1 cellular context compared by ENCODE assay signal in the genomic region with DNA sequence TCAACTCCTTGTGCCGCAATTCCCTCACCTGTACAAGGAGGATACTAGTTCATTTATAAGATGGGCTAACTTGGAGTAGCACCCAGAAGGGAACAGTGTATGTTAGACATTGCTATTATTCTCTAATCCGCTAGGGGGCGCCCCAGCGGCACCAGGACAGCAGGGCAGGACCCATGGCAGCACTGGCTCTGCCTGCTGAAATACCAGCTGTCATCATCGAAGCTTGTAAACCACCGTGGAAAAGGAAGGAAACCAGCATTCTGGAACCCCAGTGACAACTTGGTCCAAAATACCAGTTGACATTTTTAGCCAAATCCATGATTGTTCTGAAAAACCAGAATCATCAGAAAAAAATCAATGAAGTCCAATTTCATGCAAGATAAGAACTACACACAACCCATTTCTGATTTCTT.
A peak's percentile ranks its signal among the peaks of the same experiment; 100 is the strongest.
TF ChIP-seq lines count a peak whose summit lies in the region.

No MANE protein-coding gene starts in this region.

TF ChIP-seq in HEK293, 187 proteins besides CTCF, POLR2A, EP300 and RAD21 (continued from another document):
- TF ChIP-seq ZNF830 (tag by site-specific recombination; IDR thresholded peaks at IDR 0.05; ENCODE audit: low read depth) (no peak), ZNF394 (tag by site-specific recombination; IDR thresholded peaks at IDR 0.05; ENCODE audit: borderline replicate concordance) (0 out of 2 replicates have a peak, but pooled peaks have one; percentile 25), ZNF664 (tag by site-specific recombination; IDR thresholded peaks at IDR 0.05) (peak; percentile 59; the same call in 1 of the 2 replicates), BCL11A (tag by site-specific recombination; IDR thresholded peaks at IDR 0.05; ENCODE audit: low read depth) (no peak), ZNF560 (tag by site-specific recombination; IDR thresholded peaks at IDR 0.05; ENCODE audit: borderline replicate concordance) (no peak), YY2 (tag by site-specific recombination; IDR thresholded peaks at IDR 0.05) (no peak), ZFP3 (tag by site-specific recombination; IDR thresholded peaks at IDR 0.05; ENCODE audit: low read depth) (no peak), ZNF221 (tag by site-specific recombination; IDR thresholded peaks at IDR 0.05; ENCODE audit: borderline replicate concordance) (no peak), HOXA7 (CRISPR knock-in tag; IDR thresholded peaks at IDR 0.05; ENCODE audit: borderline replicate concordance) (no peak), ZNF677 (tag by site-specific recombination; IDR thresholded peaks at IDR 0.05) (no peak), ZNF239 (tag by site-specific recombination; IDR thresholded peaks at IDR 0.05) (no peak), ZNF157 (tag by site-specific recombination; IDR thresholded peaks at IDR 0.05) (no peak), ZNF558 (tag by site-specific recombination; IDR thresholded peaks at IDR 0.05) (peak; percentile 22; the same call in 1 of the 2 replicates), MZF1 (tag by site-specific recombination; IDR thresholded peaks at IDR 0.05; ENCODE audit: borderline replicate concordance) (no peak), SP3 (tag by site-specific recombination; IDR thresholded peaks at IDR 0.05) (no peak), ZNF561 (tag by site-specific recombination; IDR thresholded peaks at IDR 0.05; ENCODE audit: borderline replicate concordance) (no peak; the same call in 1 of the 2 replicates), EGR2 (tag by site-specific recombination; IDR thresholded peaks at IDR 0.05; ENCODE audit: low read depth) (no peak), ZNF654 (tag by site-specific recombination; IDR thresholded peaks at IDR 0.05; ENCODE audit: low read depth) (peak; percentile 58), ZNF660 (tag by site-specific recombination; IDR thresholded peaks at IDR 0.05) (peak; percentile 74), ZNF10 (tag by site-specific recombination; IDR thresholded peaks at IDR 0.05) (no peak), ZEB2 (tag by site-specific recombination; IDR thresholded peaks at IDR 0.05) (0 out of 2 replicates have a peak, but pooled peaks have one; percentile 38), ZNF2 (tag by site-specific recombination; IDR thresholded peaks at IDR 0.05) (0 out of 2 replicates have a peak, but pooled peaks have one; percentile 43), ZFHX2 (tag by site-specific recombination; conservative IDR thresholded peaks at IDR 0.05) (no peak), ZNF610 (tag by site-specific recombination; IDR thresholded peaks at IDR 0.05; ENCODE audit: borderline replicate concordance) (no peak), ZNF596 (tag by site-specific recombination; IDR thresholded peaks at IDR 0.05) (no peak), ZNF146 (tag by site-specific recombination; IDR thresholded peaks at IDR 0.05) (no peak), ZIC2 (tag by site-specific recombination; IDR thresholded peaks at IDR 0.05) (no peak), ZSCAN30 (tag by site-specific recombination; IDR thresholded peaks at IDR 0.05) (0 out of 2 replicates have a peak, but pooled peaks have one; percentile 42), ZNF24 (tag by site-specific recombination; IDR thresholded peaks at IDR 0.05) (no peak), MEIS1 (CRISPR knock-in tag; IDR thresholded peaks at IDR 0.05; ENCODE audit: borderline replicate concordance) (no peak), ZFP37 (tag by site-specific recombination; IDR thresholded peaks at IDR 0.05) (no peak), GLI4 (tag by site-specific recombination; IDR thresholded peaks at IDR 0.05) (no peak), ZNF600 (tag by site-specific recombination; IDR thresholded peaks at IDR 0.05) (peak; percentile 80), ZNF747 (tag by site-specific recombination; IDR thresholded peaks at IDR 0.05) (no peak), KLF1 (tag by site-specific recombination; IDR thresholded peaks at IDR 0.05) (no peak), ZNF274 (IDR thresholded peaks at IDR 0.05; ENCODE audit: low read length) (no peak), ZNF274 (tag by site-specific recombination; IDR thresholded peaks at IDR 0.05; ENCODE audit: borderline replicate concordance) (no peak), IKZF3 (tag by site-specific recombination; IDR thresholded peaks at IDR 0.05) (peak; percentile 42; the same call in 1 of the 2 replicates), ZBTB17 (tag by site-specific recombination; IDR thresholded peaks at IDR 0.05) (0 out of 2 replicates have a peak, but pooled peaks have one; percentile 23), ZNF521 (tag by site-specific recombination; IDR thresholded peaks at IDR 0.05) (no peak)
- TF ChIP-seq, protein P1, sequence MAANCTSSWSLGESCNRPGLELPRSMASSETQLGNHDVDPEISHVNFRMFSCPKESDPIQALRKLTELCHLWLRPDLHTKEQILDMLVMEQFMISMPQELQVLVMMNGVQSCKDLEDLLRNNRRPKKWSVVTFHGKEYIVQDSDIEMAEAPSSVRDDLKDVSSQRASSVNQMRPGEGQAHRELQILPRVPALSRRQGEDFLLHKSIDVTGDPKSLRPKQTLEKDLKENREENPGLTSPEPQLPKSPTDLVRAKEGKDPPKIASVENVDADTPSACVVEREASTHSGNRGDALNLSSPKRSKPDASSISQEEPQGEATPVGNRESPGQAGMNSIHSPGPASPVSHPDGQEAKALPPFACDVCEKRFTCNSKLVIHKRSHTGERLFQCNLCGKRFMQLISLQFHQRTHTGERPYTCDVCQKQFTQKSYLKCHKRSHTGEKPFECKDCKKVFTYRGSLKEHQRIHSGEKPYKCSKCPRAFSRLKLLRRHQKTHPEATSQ (tag by site-specific recombination; IDR thresholded peaks at IDR 0.05) = no peak
- TF ChIP-seq, protein P2, sequence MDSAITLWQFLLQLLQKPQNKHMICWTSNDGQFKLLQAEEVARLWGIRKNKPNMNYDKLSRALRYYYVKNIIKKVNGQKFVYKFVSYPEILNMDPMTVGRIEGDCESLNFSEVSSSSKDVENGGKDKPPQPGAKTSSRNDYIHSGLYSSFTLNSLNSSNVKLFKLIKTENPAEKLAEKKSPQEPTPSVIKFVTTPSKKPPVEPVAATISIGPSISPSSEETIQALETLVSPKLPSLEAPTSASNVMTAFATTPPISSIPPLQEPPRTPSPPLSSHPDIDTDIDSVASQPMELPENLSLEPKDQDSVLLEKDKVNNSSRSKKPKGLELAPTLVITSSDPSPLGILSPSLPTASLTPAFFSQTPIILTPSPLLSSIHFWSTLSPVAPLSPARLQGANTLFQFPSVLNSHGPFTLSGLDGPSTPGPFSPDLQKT (IDR thresholded peaks at IDR 0.05; ENCODE audit: borderline replicate concordance, low read depth, low read length) = no peak
- TF ChIP-seq, protein P3, sequence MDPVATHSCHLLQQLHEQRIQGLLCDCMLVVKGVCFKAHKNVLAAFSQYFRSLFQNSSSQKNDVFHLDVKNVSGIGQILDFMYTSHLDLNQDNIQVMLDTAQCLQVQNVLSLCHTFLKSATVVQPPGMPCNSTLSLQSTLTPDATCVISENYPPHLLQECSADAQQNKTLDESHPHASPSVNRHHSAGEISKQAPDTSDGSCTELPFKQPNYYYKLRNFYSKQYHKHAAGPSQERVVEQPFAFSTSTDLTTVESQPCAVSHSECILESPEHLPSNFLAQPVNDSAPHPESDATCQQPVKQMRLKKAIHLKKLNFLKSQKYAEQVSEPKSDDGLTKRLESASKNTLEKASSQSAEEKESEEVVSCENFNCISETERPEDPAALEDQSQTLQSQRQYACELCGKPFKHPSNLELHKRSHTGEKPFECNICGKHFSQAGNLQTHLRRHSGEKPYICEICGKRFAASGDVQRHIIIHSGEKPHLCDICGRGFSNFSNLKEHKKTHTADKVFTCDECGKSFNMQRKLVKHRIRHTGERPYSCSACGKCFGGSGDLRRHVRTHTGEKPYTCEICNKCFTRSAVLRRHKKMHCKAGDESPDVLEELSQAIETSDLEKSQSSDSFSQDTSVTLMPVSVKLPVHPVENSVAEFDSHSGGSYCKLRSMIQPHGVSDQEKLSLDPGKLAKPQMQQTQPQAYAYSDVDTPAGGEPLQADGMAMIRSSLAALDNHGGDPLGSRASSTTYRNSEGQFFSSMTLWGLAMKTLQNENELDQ (tag by site-specific recombination; IDR thresholded peaks at IDR 0.05; ENCODE audit: low read depth) = no peak
- TF ChIP-seq, protein P4, sequence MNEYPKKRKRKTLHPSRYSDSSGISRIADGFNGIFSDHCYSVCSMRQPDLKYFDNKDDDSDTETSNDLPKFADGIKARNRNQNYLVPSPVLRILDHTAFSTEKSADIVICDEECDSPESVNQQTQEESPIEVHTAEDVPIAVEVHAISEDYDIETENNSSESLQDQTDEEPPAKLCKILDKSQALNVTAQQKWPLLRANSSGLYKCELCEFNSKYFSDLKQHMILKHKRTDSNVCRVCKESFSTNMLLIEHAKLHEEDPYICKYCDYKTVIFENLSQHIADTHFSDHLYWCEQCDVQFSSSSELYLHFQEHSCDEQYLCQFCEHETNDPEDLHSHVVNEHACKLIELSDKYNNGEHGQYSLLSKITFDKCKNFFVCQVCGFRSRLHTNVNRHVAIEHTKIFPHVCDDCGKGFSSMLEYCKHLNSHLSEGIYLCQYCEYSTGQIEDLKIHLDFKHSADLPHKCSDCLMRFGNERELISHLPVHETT (tag by site-specific recombination; IDR thresholded peaks at IDR 0.05) = no peak
- TF ChIP-seq, protein P5, sequence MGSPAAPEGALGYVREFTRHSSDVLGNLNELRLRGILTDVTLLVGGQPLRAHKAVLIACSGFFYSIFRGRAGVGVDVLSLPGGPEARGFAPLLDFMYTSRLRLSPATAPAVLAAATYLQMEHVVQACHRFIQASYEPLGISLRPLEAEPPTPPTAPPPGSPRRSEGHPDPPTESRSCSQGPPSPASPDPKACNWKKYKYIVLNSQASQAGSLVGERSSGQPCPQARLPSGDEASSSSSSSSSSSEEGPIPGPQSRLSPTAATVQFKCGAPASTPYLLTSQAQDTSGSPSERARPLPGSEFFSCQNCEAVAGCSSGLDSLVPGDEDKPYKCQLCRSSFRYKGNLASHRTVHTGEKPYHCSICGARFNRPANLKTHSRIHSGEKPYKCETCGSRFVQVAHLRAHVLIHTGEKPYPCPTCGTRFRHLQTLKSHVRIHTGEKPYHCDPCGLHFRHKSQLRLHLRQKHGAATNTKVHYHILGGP (tag by site-specific recombination; IDR thresholded peaks at IDR 0.05) = no peak
- TF ChIP-seq, protein P6, sequence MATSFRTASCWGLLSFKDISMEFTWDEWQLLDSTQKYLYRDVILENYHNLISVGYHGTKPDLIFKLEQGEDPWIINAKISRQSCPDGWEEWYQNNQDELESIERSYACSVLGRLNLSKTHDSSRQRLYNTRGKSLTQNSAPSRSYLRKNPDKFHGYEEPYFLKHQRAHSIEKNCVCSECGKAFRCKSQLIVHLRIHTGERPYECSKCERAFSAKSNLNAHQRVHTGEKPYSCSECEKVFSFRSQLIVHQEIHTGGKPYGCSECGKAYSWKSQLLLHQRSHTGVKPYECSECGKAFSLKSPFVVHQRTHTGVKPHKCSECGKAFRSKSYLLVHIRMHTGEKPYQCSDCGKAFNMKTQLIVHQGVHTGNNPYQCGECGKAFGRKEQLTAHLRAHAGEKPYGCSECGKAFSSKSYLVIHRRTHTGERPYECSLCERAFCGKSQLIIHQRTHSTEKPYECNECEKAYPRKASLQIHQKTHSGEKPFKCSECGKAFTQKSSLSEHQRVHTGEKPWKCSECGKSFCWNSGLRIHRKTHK (tag by site-specific recombination; IDR thresholded peaks at IDR 0.05) = no peak
- TF ChIP-seq, protein P7, sequence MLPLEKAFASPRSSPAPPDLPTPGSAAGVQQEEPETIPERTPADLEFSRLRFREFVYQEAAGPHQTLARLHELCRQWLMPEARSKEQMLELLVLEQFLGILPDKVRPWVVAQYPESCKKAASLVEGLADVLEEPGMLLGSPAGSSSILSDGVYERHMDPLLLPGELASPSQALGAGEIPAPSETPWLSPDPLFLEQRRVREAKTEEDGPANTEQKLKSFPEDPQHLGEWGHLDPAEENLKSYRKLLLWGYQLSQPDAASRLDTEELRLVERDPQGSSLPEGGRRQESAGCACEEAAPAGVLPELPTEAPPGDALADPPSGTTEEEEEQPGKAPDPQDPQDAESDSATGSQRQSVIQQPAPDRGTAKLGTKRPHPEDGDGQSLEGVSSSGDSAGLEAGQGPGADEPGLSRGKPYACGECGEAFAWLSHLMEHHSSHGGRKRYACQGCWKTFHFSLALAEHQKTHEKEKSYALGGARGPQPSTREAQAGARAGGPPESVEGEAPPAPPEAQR (tag by site-specific recombination; IDR thresholded peaks at IDR 0.05) = no peak
- TF ChIP-seq, protein P8, sequence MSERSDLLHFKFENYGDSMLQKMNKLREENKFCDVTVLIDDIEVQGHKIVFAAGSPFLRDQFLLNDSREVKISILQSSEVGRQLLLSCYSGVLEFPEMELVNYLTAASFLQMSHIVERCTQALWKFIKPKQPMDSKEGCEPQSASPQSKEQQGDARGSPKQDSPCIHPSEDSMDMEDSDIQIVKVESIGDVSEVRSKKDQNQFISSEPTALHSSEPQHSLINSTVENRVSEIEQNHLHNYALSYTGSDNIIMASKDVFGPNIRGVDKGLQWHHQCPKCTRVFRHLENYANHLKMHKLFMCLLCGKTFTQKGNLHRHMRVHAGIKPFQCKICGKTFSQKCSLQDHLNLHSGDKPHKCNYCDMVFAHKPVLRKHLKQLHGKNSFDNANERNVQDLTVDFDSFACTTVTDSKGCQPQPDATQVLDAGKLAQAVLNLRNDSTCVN (tag by site-specific recombination; optimal IDR thresholded peaks at IDR 0.05) = no peak
